ENCODE assay signal across 1 cellular context in genomic region chr3:107085261-107085660, GRCh38.
TF ChIP-seq lines count a peak whose summit lies in the region.

No MANE protein-coding gene starts in this region.

TF ChIP-seq in WTC11, 78 proteins besides CTCF, POLR2A, EP300 and RAD21 (continued from another document):
- no peak for TF ChIP-seq RELA (CRISPR knock-in tag; IDR thresholded peaks at IDR 0.05; ENCODE audit: borderline replicate concordance)
- TF ChIP-seq ATF3 (CRISPR knock-in tag; conservative IDR thresholded peaks at IDR 0.05) = no peak
- TF ChIP-seq GTF2I (CRISPR knock-in tag; conservative IDR thresholded peaks at IDR 0.05) = no peak
